In genomic region chr9:27192291-27192960, GRCh38 we compare ENCODE assay signal across 21 cellular contexts.
A peak's percentile ranks its signal among the peaks of the same experiment; 100 is the strongest.
DNase-seq lines count a peak whose midpoint lies in the region; ATAC-seq and TF ChIP-seq lines count a peak whose summit lies in the region.
"Had no signal": no experiment of that assay in that cellular context is flagged by ENCODE, and none has a peak within 500 bp of the region (broad histone marks: within the 10 kb centered on the region; RNA-seq: fewer than 3 reads in every experiment).

No MANE protein-coding gene starts in this region.

- H3T11ph ChIP-seq in H9 (ENCODE audit: low read length), result no peak overlapping the region

- H3K23me2 ChIP-seq in H9 (ENCODE audit: insufficient read length, low read depth, low read length, poor library complexity, severe bottlenecking), result no peaks in the 10 kb centered on the region

- H3K14ac ChIP-seq in H9 (ENCODE audit: insufficient read depth, low read length), result no peak overlapping the region

- H3K4me2 ChIP-seq in H9 (ENCODE audit: insufficient read depth, insufficient read length, low read length), result no peak overlapping the region

- no peak overlapping the region for H2BK15ac ChIP-seq in H9 (ENCODE audit: low read depth, low read length)

- H3K4ac ChIP-seq in H9 (ENCODE audit: low read depth, low read length), result no peak overlapping the region

- no CpG with 5 or more reads among the region's 10 CpGs for WGBS in H9 (ENCODE audit: extremely low coverage, insufficient read length, low lambda C conversion rate)
- 39 to 49% methylated on average over 10 of the region's 10 CpGs for WGBS in heart right ventricle, 2 donors

- H2BK20ac ChIP-seq in H9 (ENCODE audit: low read depth, low read length, poor library complexity, severe bottlenecking), result no peak overlapping the region

- ATAC-seq in heart right ventricle (peak; percentile 74 to 91 (median 86)), GM18873 (IDR thresholded peaks at IDR 0.05; ENCODE audit: low FRiP score, unreplicated experiment) (no peak)

- H3K9me3 Mint-ChIP-seq in H9, result no peaks in the 10 kb centered on the region
- H3K9me3 Mint-ChIP-seq in osteocyte (ENCODE audit: unreplicated experiment), result no peaks in the 10 kb centered on the region
- peaks cover 0 to 4% (median under 1%) of the 10 kb centered on the region in 6 donors for H3K9me3 Mint-ChIP-seq in immature natural killer cell
- H3K9me3 Mint-ChIP-seq: activated CD4-positive, alpha-beta memory T cell treated with anti-CD3 and anti-CD28 coated beads, Interleukin-2, amount 10 ng/mL, durations not matched to agents 7 days and 5 days; activated naive CD4-positive, alpha-beta T cell treated with anti-CD3 and anti-CD28 coated beads for 36 hours; activated T-cell treated with anti-CD3 and anti-CD28 coated beads, Interleukin-2, amount 50 U/mL, for 24 hours had no signal

- H3K9ac ChIP-seq in H9 (ENCODE audit: extremely low read depth, insufficient read length, low read length), result no peak overlapping the region
- H3K9ac ChIP-seq: GM23248, parathyroid adenoma had no signal

- H3K4me1 Mint-ChIP-seq in H9 (0 out of 4 replicates have a peak, but pooled peaks cover 0 to 3% of the 10 kb centered on the region in 2 experiments), osteocyte (ENCODE audit: unreplicated experiment) (peaks cover 51% of the 10 kb centered on the region), immature natural killer cell (no peaks in the 10 kb centered on the region)

- H3K36me3 Mint-ChIP-seq in H9 (ENCODE audit: insufficient read depth in 1 of 3, low read depth in 3 of 3) (no peaks in the 10 kb centered on the region), osteocyte (ENCODE audit: unreplicated experiment) (no peaks in the 10 kb centered on the region), immature natural killer cell (no peaks in the 10 kb centered on the region)
- H3K36me3 Mint-ChIP-seq: CD14-positive monocyte had no signal

- H3K9me3 ChIP-seq in H9 (ENCODE audit: control insufficient read depth, low read depth, low read length), result no peaks in the 10 kb centered on the region
- no peaks in the 10 kb centered on the region for H3K9me3 ChIP-seq in heart right ventricle
- H3K9me3 ChIP-seq: gastrocnemius medialis, stomach had no signal

- no peak overlapping the region for H3K23ac ChIP-seq in H9 (ENCODE audit: insufficient read length, low read depth, low read length)

- no peak overlapping the region for H4K91ac ChIP-seq in H9 (ENCODE audit: insufficient read length, low read depth, low read length)

- H4K8ac ChIP-seq in H9 (replicated peaks; ENCODE audit: insufficient read length, low read depth, low read length), result no peak overlapping the region

- H3K4me3 Mint-ChIP-seq in H9 (no peak overlapping the region), osteocyte (ENCODE audit: unreplicated experiment) (peak overlapping the region; percentile 26), immature natural killer cell (no peak overlapping the region)
- H3K4me3 Mint-ChIP-seq: activated CD4-positive, alpha-beta memory T cell treated with anti-CD3 and anti-CD28 coated beads, Interleukin-2, amount 10 ng/mL, durations not matched to agents 7 days and 5 days; activated naive CD4-positive, alpha-beta T cell treated with anti-CD3 and anti-CD28 coated beads for 36 hours; activated T-cell treated with anti-CD3 and anti-CD28 coated beads, Interleukin-2, amount 50 U/mL, for 24 hours; CD14-positive monocyte had no signal

- TF ChIP-seq CTCF in H9 (conservative IDR thresholded peaks at IDR 0.05) (no peak), heart right ventricle (IDR thresholded peaks at IDR 0.05) (no peak), osteocyte (IDR thresholded peaks at IDR 0.05) (no peak)

- no peak overlapping the region for H3K56ac ChIP-seq in H9 (ENCODE audit: insufficient read length, low read depth, low read length)

- no peaks in the 10 kb centered on the region for H4K20me1 ChIP-seq in H9 (ENCODE audit: control insufficient read depth, insufficient read depth, insufficient read length)

- no peaks in the 10 kb centered on the region for H3K79me2 ChIP-seq in H9 (ENCODE audit: insufficient read depth, low read length)
- H3K79me2 ChIP-seq: parathyroid adenoma had no signal

- no peak overlapping the region for H3K4me3 ChIP-seq in heart right ventricle
- H3K4me3 ChIP-seq: gastrocnemius medialis, GM23248, stomach had no signal

- H3K18ac ChIP-seq in H9 (ENCODE audit: insufficient read length, low read depth, low read length), result no peak overlapping the region

- H3K4me1 ChIP-seq in H9 (ENCODE audit: insufficient read depth, low read length) (no peaks in the 10 kb centered on the region), heart right ventricle (peaks cover 0 to 56% (median 28%) of the 10 kb centered on the region in 9 donors)
- H3K4me1 ChIP-seq: parathyroid adenoma had no signal

- H3K27me3 Mint-ChIP-seq in H9 (ENCODE audit: low read depth) (no peaks in the 10 kb centered on the region), osteocyte (ENCODE audit: unreplicated experiment) (no peaks in the 10 kb centered on the region), immature natural killer cell (ENCODE audit: low read depth in 3 of 3) (peaks cover 0 to 2% (median 0%) of the 10 kb centered on the region in 3 donors)

- H2AFZ ChIP-seq in H9 (ENCODE audit: low read length), result no peak overlapping the region
- H2AFZ ChIP-seq: GM23248, parathyroid adenoma had no signal

- no peak overlapping the region for H2BK120ac ChIP-seq in H9 (ENCODE audit: low read depth, low read length, poor library complexity, severe bottlenecking)

- H3K79me1 ChIP-seq in H9 (ENCODE audit: insufficient read depth, low read depth, low read length, poor library complexity, severe bottlenecking), result no peaks in the 10 kb centered on the region

- peak overlapping the region in 2 of 3 experiments; percentile 45 to 79; a peak in 2 of 7 replicates for H3K27ac Mint-ChIP-seq in H9
- H3K27ac Mint-ChIP-seq in osteocyte (ENCODE audit: unreplicated experiment), result peak overlapping the region; percentile 94
- no peak overlapping the region for H3K27ac Mint-ChIP-seq in immature natural killer cell
- H3K27ac Mint-ChIP-seq: activated CD4-positive, alpha-beta memory T cell treated with anti-CD3 and anti-CD28 coated beads, Interleukin-2, amount 10 ng/mL, durations not matched to agents 7 days and 5 days; activated naive CD4-positive, alpha-beta T cell treated with anti-CD3 and anti-CD28 coated beads for 36 hours; activated T-cell treated with anti-CD3 and anti-CD28 coated beads, Interleukin-2, amount 50 U/mL, for 24 hours; CD14-positive monocyte had no signal

- H3K27me3 ChIP-seq in H9 (ENCODE audit: insufficient read depth, low read length) (no peaks in the 10 kb centered on the region), heart right ventricle (no peaks in the 10 kb centered on the region)
- H3K27me3 ChIP-seq: gastrocnemius medialis, stomach had no signal

- no peak overlapping the region for H2AK5ac ChIP-seq in H9 (ENCODE audit: insufficient read length, low read length)

- H4K5ac ChIP-seq in H9 (ENCODE audit: insufficient read length, low read depth, low read length), result no peak overlapping the region

- H3K36me3 ChIP-seq in heart right ventricle, result peaks cover 0 to 30% (median 0%) of the 10 kb centered on the region in 9 donors
- H3K36me3 ChIP-seq: gastrocnemius medialis, stomach had no signal

- H2BK5ac ChIP-seq in H9 (ENCODE audit: insufficient read length, low read length), result no peak overlapping the region

- DNase-seq in H9, result no peak
- peak; percentile 15 for DNase-seq in astrocyte of the hippocampus (ENCODE audit: low read depth, low spot score)
- peak; percentile 13 to 38 for DNase-seq in heart right ventricle
- no peak for DNase-seq in osteocyte (ENCODE audit: extremely low spot score, unreplicated experiment)
- no peak for DNase-seq in NCI-H69 (lab: John Stamatoyannopoulos, UW)
- DNase-seq in activated CD8-positive, alpha-beta memory T cell treated with anti-CD3 and anti-CD28 coated beads, Interleukin-2, amount 50 U/mL, for 48 hours, result no peak
- no peak for DNase-seq in immature natural killer cell
- DNase-seq: activated CD4-positive, alpha-beta memory T cell treated with anti-CD3 and anti-CD28 coated beads, Interleukin-2, amount 10 ng/mL, durations not matched to agents 7 days and 5 days; activated naive CD4-positive, alpha-beta T cell treated with anti-CD3 and anti-CD28 coated beads for 36 hours; activated T-cell treated with anti-CD3 and anti-CD28 coated beads, Interleukin-2, amount 50 U/mL, for 24 hours; anterior cingulate cortex; gastrocnemius medialis; GM23248; NCI-H1436; NCI-H526; SHP77; stimulated activated CD4-positive, alpha-beta T cell treated with anti-CD3 and anti-CD28 coated beads, Interleukin-4, amount 100 ng/mL, for 24 hours; stomach had no signal

- intact Hi-C loops in heart right ventricle (cut with DNase I), result loop anchor here in 4 of 10 donors (5.0 to 10.0 kb wide), 3 partner anchors 75 to 158 kb away; no protein-coding TSS in a partner anchor

- H2BK12ac ChIP-seq in H9 (ENCODE audit: insufficient read length, low read depth, low read length), result no peak overlapping the region

- H3K27ac ChIP-seq in H9 (ENCODE audit: insufficient read length, low read depth, low read length) (no peak overlapping the region), heart right ventricle (peak overlapping the region in 7 of 10 donors; percentile 40 to 59 (median 50))
- H3K27ac ChIP-seq: GM23248, parathyroid adenoma, stomach had no signal

Comparison
In these comparisons a context has a peak if more than half of its experiments do, and no peak if none do; other contexts are left out.
1. DNase-seq: peak in astrocyte of the hippocampus (single experiment) and heart right ventricle (2 of 2); none in H9 (single experiment), osteocyte (single experiment), NCI-H69 (single experiment), activated CD8-positive, alpha-beta memory T cell treated with anti-CD3 and anti-CD28 coated beads, Interleukin-2, amount 50 U/mL, for 48 hours (single experiment) and immature natural killer cell (0 of 3).
2. H3K27ac Mint-ChIP-seq: peak in H9 (2 of 3) and osteocyte (single experiment); none in immature natural killer cell (0 of 6).